8 cellular contexts compared by ENCODE assay signal in genomic region chr6:161168281-161168891, GRCh38.
DNase-seq lines count a peak whose midpoint lies in the region; ATAC-seq and TF ChIP-seq lines count a peak whose summit lies in the region.

No MANE protein-coding gene starts in this region.

- DNase-seq in DND-41 (no peak), NCI-H2171 (lab: John Stamatoyannopoulos, UW) (peak; percentile 61), natural killer cell (no peak), gastrocnemius medialis (no peak)
- no peak for DNase-seq in stimulated activated CD4-positive, alpha-beta T cell treated with anti-CD3 and anti-CD28 coated beads, Interleukin-15, amount 100 ng/mL, for 24 hours
- no peak for DNase-seq in central memory CD4-positive, alpha-beta T cell

- H3K27me3 ChIP-seq in DND-41 (ENCODE audit: insufficient read depth, low read length, poor library complexity): no peaks in the 10 kb centered on the region
- no peaks in the 10 kb centered on the region for H3K27me3 ChIP-seq in gastrocnemius medialis

- H3K4me2 ChIP-seq in DND-41 (ENCODE audit: insufficient read depth, low read length): no peak overlapping the region

- H3K36me3 Mint-ChIP-seq in natural killer cell: peaks cover 8% of the 10 kb centered on the region

- H2AFZ ChIP-seq in DND-41 (ENCODE audit: low read depth, low read length): no peak overlapping the region

- no peaks in the 10 kb centered on the region for H3K9me3 ChIP-seq in DND-41 (ENCODE audit: insufficient read depth, low read length, severe bottlenecking)
- H3K9me3 ChIP-seq in gastrocnemius medialis: no peaks in the 10 kb centered on the region

- H3K27me3 Mint-ChIP-seq in natural killer cell (ENCODE audit: low read depth in 2 of 2): no peaks in the 10 kb centered on the region

- TF ChIP-seq CTCF in DND-41 (IDR thresholded peaks at IDR 0.05; ENCODE audit: borderline replicate concordance, extremely low read depth, low read length, poor library complexity, severe bottlenecking) (no peak), natural killer cell (IDR thresholded peaks at IDR 0.05) (no peak), gastrocnemius medialis (IDR thresholded peaks at IDR 0.05 in 4 of 5, conservative IDR thresholded peaks at IDR 0.05 in 1 of 5) (no peak)

- peak overlapping the region in 1 of 2 donors; percentile 76 for H3K27ac Mint-ChIP-seq in natural killer cell

- H3K4me1 Mint-ChIP-seq in natural killer cell: peaks cover 34 to 42% of the 10 kb centered on the region in 2 donors

- H3K36me3 ChIP-seq in DND-41 (ENCODE audit: insufficient read depth, low read length) (no peaks in the 10 kb centered on the region), gastrocnemius medialis (no peaks in the 10 kb centered on the region)

- no peak overlapping the region for H3K9ac ChIP-seq in DND-41 (ENCODE audit: low read depth, low read length)

- in situ Hi-C loops in gastrocnemius medialis (cut with MboI; ENCODE audit: low sequenced_read_pairs in 4 of 4): no loop called here

- ATAC-seq in DND-41 (ENCODE audit: insufficient read depth, low read depth) (0 out of 3 replicates have a peak, but pooled peaks have one; percentile 29), natural killer cell (peak in 2 of 3 donors; percentile 54 to 56), gastrocnemius medialis (no peak), HG03565 (IDR thresholded peaks at IDR 0.05; ENCODE audit: unreplicated experiment) (no peak)

- no peaks in the 10 kb centered on the region for H3K79me2 ChIP-seq in DND-41 (ENCODE audit: insufficient read depth, low read length)

- no peak overlapping the region for H3K4me3 Mint-ChIP-seq in natural killer cell

- H3K4me3 ChIP-seq in DND-41 (ENCODE audit: low read depth in 1 of 2, low read length in 2 of 2): no peak overlapping the region
- no peak overlapping the region for H3K4me3 ChIP-seq in gastrocnemius medialis

- TF ChIP-seq POLR2A in gastrocnemius medialis (IDR thresholded peaks at IDR 0.05): no peak

- H3K9me3 Mint-ChIP-seq in natural killer cell: no peaks in the 10 kb centered on the region

- H3K27ac ChIP-seq in DND-41 (ENCODE audit: low read length) (no peak overlapping the region), cingulate gyrus (ENCODE audit: low read depth, low read length) (peak overlapping the region; percentile 48), gastrocnemius medialis (no peak overlapping the region)

- intact Hi-C loops in natural killer cell (cut with micrococcal nuclease) (no loop called here), gastrocnemius medialis (cut with DNase I; ENCODE audit: low total_unique reads) (no loop called here)

- H4K20me1 ChIP-seq in DND-41 (ENCODE audit: insufficient read depth, low read length): no peaks in the 10 kb centered on the region

- H3K4me1 ChIP-seq in DND-41 (ENCODE audit: insufficient read depth, low read length): no peaks in the 10 kb centered on the region
- no peaks in the 10 kb centered on the region for H3K4me1 ChIP-seq in gastrocnemius medialis

Comparison
In these comparisons a context has a peak if more than half of its experiments do, and no peak if none do; other contexts are left out.
1. ATAC-seq: peak in DND-41 (single experiment) and natural killer cell (2 of 3); none in gastrocnemius medialis (0 of 2) and HG03565 (single experiment).